8 cellular contexts compared by ENCODE assay signal in genomic region chrX:132022863-132023116, GRCh38. TPM values are rescaled to one million over a fixed set of nuclear protein-coding genes. Genes with fewer than 3 reads are reported as not detected.
DNase-seq lines count a peak whose midpoint lies in the region; ATAC-seq and TF ChIP-seq lines count a peak whose summit lies in the region.

No MANE protein-coding gene starts in this region.

- no peaks in the 10 kb centered on the region for H3K36me3 ChIP-seq in CD4-positive, alpha-beta memory T cell (ENCODE audit: insufficient read depth, low read length)

- peak overlapping the region; percentile 75 for H3K27ac ChIP-seq in CD4-positive, alpha-beta memory T cell (ENCODE audit: low read depth, low read length)

- no peak for DNase-seq in CD4-positive, alpha-beta memory T cell
- peak; percentile 2 for DNase-seq in choroid plexus epithelial cell (ENCODE audit: low read depth)
- no peak for DNase-seq in natural killer cell treated with Interleukin-12 subunit alpha and Interleukin-12 subunit beta and Interleukin-15 and Interleukin-18, amount 100 ng/mL, for 72 hours (ENCODE audit: low spot score)
- DNase-seq in NCI-H187 (lab: John Stamatoyannopoulos, UW): no peak
- DNase-seq in amniotic stem cell (lab: John Stamatoyannopoulos, UW): no peak
- no peak for DNase-seq in stimulated activated CD4-positive, alpha-beta T cell treated with anti-CD3 and anti-CD28 coated beads, Interleukin-15, amount 100 ng/mL, for 24 hours

- no peaks in the 10 kb centered on the region for H3K9me3 ChIP-seq in CD4-positive, alpha-beta memory T cell (ENCODE audit: control insufficient read depth in 1 of 2, low read length in 2 of 2)

- H3K27ac Mint-ChIP-seq in CD4-positive, alpha-beta memory T cell: peak overlapping the region; percentile 61 to 95 (median 90)
- peak overlapping the region; percentile 76 to 86 for H3K27ac Mint-ChIP-seq in natural killer cell treated with Interleukin-12 subunit alpha and Interleukin-12 subunit beta and Interleukin-15 and Interleukin-18, amount 100 ng/mL, for 72 hours

- CTCF ChIA-PET in CD4-positive, alpha-beta memory T cell (lab: Charles Lee; ENCODE audit: partially characterized antibody): interaction anchor here (1.0 to 1.7 kb wide), 4 partner anchors 9 to 181 kb away, joined by 3 to 6 read pairs (median 4); no protein-coding TSS in a partner anchor

- intact Hi-C loops in CD4-positive, alpha-beta memory T cell (cut with micrococcal nuclease): loop anchor here (1.0 to 2.0 kb wide), 4 partner anchors 36 to 466 kb away; partner anchors contain the start of genes MBNL3 and RAP2C

- peaks cover 25% of the 10 kb centered on the region for H3K4me1 ChIP-seq in CD4-positive, alpha-beta memory T cell (ENCODE audit: insufficient read depth, low read length)

- ATAC-seq in GM19468 (IDR thresholded peaks at IDR 0.05; ENCODE audit: extremely low read depth, unreplicated experiment): peak; percentile 4
- peak; percentile 19 for ATAC-seq in HG03521 (IDR thresholded peaks at IDR 0.05; ENCODE audit: unreplicated experiment)
- peak in 1 of 2 donors; percentile 37 for ATAC-seq in natural killer cell treated with Interleukin-12 subunit alpha and Interleukin-12 subunit beta and Interleukin-15 and Interleukin-18, amount 100 ng/mL, for 72 hours

- peaks cover 14 to 38% (median 23%) of the 10 kb centered on the region in 4 donors for H3K4me1 Mint-ChIP-seq in CD4-positive, alpha-beta memory T cell
- H3K4me1 Mint-ChIP-seq in natural killer cell treated with Interleukin-12 subunit alpha and Interleukin-12 subunit beta and Interleukin-15 and Interleukin-18, amount 100 ng/mL, for 72 hours (ENCODE audit: low read depth in 2 of 2): peaks cover 19 to 20% of the 10 kb centered on the region in 2 donors

- no peak for TF ChIP-seq CTCF in choroid plexus epithelial cell (conservative IDR thresholded peaks at IDR 0.05; ENCODE audit: low read depth, low read length)

- no peaks in the 10 kb centered on the region for H3K27me3 Mint-ChIP-seq in CD4-positive, alpha-beta memory T cell
- peaks cover 0 to 8% of the 10 kb centered on the region in 2 donors for H3K27me3 Mint-ChIP-seq in natural killer cell treated with Interleukin-12 subunit alpha and Interleukin-12 subunit beta and Interleukin-15 and Interleukin-18, amount 100 ng/mL, for 72 hours

- H3K36me3 Mint-ChIP-seq in CD4-positive, alpha-beta memory T cell: peaks cover 0 to 5% of the 10 kb centered on the region in 2 donors
- H3K36me3 Mint-ChIP-seq in natural killer cell treated with Interleukin-12 subunit alpha and Interleukin-12 subunit beta and Interleukin-15 and Interleukin-18, amount 100 ng/mL, for 72 hours: peaks cover 5% of the 10 kb centered on the region

- POLR2A ChIA-PET in CD4-positive, alpha-beta memory T cell (lab: Charles Lee; ENCODE audit: partially characterized antibody): interaction anchor here (1.1 to 2.8 kb wide), 9 partner anchors 9 to 465 kb away, joined by 3 to 23 read pairs (median 5); partner anchors contain the start of gene RAP2C

- H3K27me3 ChIP-seq in CD4-positive, alpha-beta memory T cell (ENCODE audit: insufficient read depth, low read length): no peaks in the 10 kb centered on the region

- no peaks in the 10 kb centered on the region for H3K9me3 Mint-ChIP-seq in CD4-positive, alpha-beta memory T cell
- H3K9me3 Mint-ChIP-seq in natural killer cell treated with Interleukin-12 subunit alpha and Interleukin-12 subunit beta and Interleukin-15 and Interleukin-18, amount 100 ng/mL, for 72 hours: no peaks in the 10 kb centered on the region

- H3K4me3 ChIP-seq in CD4-positive, alpha-beta memory T cell (ENCODE audit: low read length in 2 of 2): peak overlapping the region in 1 of 2 donors; percentile 76
- H3K4me3 ChIP-seq in choroid plexus epithelial cell (ENCODE audit: low read depth, low read length): peak overlapping the region; percentile 56

- peak overlapping the region; percentile 89 to 96 (median 94) for H3K4me3 Mint-ChIP-seq in CD4-positive, alpha-beta memory T cell
- H3K4me3 Mint-ChIP-seq in natural killer cell treated with Interleukin-12 subunit alpha and Interleukin-12 subunit beta and Interleukin-15 and Interleukin-18, amount 100 ng/mL, for 72 hours: peak overlapping the region; percentile 87

RNA-seq across cellular contexts. Expression of gene STK26, which starts 0.3 kb away (rescaled TPM):
- total RNA-seq in CD4-positive, alpha-beta memory T cell: 10 to 100 TPM; 38.1 to 41.7 TPM
- 10 to 100 TPM; 48.5 to 57.2 TPM for polyA plus RNA-seq in CD4-positive, alpha-beta memory T cell
- total RNA-seq in natural killer cell treated with Interleukin-12 subunit alpha and Interleukin-12 subunit beta and Interleukin-15 and Interleukin-18, amount 100 ng/mL, for 72 hours: 10 to 100 TPM; 41.6 to 73.7 TPM
